1 cellular context compared by ENCODE assay signal in the genomic region with DNA sequence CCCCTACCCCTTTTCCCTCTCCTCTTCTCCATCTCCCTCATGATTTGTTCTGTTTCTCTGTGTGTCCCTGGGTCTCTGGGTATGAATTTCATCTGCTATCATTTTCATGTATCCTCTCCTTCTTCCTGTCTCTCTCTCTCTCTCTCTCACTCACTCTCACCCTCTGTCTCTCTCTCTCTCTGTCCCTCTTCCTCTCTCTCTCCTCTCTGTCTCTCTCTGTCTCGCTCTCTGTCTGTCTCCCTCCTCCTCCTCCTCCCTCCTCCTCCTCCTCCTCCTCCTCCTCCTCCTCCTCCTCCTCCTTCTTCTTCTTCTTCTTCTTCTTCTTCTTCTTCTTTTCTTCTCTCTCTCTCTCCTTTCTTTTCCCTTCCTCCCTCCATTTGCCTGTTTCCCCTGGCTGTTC.
TF ChIP-seq lines count a peak whose summit lies in the region.

No MANE protein-coding gene starts in this region.

TF ChIP-seq in H1, 55 proteins besides CTCF, POLR2A, EP300 and RAD21:
- no peak for TF ChIP-seq NANOG (IDR thresholded peaks at IDR 0.05; ENCODE audit: insufficient read depth, low read depth, low read length, poor library complexity, severe bottlenecking)
- no peak for TF ChIP-seq CHD1 (IDR thresholded peaks at IDR 0.05; ENCODE audit: low read depth, low read length)
- no peak for TF ChIP-seq SUZ12 (IDR thresholded peaks at IDR 0.05; ENCODE audit: low read length)
- TF ChIP-seq CHD2 (IDR thresholded peaks at IDR 0.05; ENCODE audit: low read length) = no peak
- TF ChIP-seq, protein P1, sequence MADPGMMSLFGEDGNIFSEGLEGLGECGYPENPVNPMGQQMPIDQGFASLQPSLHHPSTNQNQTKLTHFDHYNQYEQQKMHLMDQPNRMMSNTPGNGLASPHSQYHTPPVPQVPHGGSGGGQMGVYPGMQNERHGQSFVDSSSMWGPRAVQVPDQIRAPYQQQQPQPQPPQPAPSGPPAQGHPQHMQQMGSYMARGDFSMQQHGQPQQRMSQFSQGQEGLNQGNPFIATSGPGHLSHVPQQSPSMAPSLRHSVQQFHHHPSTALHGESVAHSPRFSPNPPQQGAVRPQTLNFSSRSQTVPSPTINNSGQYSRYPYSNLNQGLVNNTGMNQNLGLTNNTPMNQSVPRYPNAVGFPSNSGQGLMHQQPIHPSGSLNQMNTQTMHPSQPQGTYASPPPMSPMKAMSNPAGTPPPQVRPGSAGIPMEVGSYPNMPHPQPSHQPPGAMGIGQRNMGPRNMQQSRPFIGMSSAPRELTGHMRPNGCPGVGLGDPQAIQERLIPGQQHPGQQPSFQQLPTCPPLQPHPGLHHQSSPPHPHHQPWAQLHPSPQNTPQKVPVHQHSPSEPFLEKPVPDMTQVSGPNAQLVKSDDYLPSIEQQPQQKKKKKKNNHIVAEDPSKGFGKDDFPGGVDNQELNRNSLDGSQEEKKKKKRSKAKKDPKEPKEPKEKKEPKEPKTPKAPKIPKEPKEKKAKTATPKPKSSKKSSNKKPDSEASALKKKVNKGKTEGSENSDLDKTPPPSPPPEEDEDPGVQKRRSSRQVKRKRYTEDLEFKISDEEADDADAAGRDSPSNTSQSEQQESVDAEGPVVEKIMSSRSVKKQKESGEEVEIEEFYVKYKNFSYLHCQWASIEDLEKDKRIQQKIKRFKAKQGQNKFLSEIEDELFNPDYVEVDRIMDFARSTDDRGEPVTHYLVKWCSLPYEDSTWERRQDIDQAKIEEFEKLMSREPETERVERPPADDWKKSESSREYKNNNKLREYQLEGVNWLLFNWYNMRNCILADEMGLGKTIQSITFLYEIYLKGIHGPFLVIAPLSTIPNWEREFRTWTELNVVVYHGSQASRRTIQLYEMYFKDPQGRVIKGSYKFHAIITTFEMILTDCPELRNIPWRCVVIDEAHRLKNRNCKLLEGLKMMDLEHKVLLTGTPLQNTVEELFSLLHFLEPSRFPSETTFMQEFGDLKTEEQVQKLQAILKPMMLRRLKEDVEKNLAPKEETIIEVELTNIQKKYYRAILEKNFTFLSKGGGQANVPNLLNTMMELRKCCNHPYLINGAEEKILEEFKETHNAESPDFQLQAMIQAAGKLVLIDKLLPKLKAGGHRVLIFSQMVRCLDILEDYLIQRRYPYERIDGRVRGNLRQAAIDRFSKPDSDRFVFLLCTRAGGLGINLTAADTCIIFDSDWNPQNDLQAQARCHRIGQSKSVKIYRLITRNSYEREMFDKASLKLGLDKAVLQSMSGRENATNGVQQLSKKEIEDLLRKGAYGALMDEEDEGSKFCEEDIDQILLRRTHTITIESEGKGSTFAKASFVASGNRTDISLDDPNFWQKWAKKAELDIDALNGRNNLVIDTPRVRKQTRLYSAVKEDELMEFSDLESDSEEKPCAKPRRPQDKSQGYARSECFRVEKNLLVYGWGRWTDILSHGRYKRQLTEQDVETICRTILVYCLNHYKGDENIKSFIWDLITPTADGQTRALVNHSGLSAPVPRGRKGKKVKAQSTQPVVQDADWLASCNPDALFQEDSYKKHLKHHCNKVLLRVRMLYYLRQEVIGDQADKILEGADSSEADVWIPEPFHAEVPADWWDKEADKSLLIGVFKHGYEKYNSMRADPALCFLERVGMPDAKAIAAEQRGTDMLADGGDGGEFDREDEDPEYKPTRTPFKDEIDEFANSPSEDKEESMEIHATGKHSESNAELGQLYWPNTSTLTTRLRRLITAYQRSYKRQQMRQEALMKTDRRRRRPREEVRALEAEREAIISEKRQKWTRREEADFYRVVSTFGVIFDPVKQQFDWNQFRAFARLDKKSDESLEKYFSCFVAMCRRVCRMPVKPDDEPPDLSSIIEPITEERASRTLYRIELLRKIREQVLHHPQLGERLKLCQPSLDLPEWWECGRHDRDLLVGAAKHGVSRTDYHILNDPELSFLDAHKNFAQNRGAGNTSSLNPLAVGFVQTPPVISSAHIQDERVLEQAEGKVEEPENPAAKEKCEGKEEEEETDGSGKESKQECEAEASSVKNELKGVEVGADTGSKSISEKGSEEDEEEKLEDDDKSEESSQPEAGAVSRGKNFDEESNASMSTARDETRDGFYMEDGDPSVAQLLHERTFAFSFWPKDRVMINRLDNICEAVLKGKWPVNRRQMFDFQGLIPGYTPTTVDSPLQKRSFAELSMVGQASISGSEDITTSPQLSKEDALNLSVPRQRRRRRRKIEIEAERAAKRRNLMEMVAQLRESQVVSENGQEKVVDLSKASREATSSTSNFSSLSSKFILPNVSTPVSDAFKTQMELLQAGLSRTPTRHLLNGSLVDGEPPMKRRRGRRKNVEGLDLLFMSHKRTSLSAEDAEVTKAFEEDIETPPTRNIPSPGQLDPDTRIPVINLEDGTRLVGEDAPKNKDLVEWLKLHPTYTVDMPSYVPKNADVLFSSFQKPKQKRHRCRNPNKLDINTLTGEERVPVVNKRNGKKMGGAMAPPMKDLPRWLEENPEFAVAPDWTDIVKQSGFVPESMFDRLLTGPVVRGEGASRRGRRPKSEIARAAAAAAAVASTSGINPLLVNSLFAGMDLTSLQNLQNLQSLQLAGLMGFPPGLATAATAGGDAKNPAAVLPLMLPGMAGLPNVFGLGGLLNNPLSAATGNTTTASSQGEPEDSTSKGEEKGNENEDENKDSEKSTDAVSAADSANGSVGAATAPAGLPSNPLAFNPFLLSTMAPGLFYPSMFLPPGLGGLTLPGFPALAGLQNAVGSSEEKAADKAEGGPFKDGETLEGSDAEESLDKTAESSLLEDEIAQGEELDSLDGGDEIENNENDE (IDR thresholded peaks at IDR 0.05; ENCODE audit: insufficient replicate concordance, low read length) = no peak
- no peak for TF ChIP-seq KDM4A (IDR thresholded peaks at IDR 0.05; ENCODE audit: low read depth, low read length, severe bottlenecking)
- TF ChIP-seq, protein P2, sequence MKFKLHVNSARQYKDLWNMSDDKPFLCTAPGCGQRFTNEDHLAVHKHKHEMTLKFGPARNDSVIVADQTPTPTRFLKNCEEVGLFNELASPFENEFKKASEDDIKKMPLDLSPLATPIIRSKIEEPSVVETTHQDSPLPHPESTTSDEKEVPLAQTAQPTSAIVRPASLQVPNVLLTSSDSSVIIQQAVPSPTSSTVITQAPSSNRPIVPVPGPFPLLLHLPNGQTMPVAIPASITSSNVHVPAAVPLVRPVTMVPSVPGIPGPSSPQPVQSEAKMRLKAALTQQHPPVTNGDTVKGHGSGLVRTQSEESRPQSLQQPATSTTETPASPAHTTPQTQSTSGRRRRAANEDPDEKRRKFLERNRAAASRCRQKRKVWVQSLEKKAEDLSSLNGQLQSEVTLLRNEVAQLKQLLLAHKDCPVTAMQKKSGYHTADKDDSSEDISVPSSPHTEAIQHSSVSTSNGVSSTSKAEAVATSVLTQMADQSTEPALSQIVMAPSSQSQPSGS (IDR thresholded peaks at IDR 0.05; ENCODE audit: low read length) = no peak
- no peak for TF ChIP-seq GABPA (IDR thresholded peaks at IDR 0.05; ENCODE audit: borderline replicate concordance, insufficient read depth, low read length)
- TF ChIP-seq JUN (IDR thresholded peaks at IDR 0.05; ENCODE audit: low read depth, low read length) = no peak
- TF ChIP-seq, protein P3, sequence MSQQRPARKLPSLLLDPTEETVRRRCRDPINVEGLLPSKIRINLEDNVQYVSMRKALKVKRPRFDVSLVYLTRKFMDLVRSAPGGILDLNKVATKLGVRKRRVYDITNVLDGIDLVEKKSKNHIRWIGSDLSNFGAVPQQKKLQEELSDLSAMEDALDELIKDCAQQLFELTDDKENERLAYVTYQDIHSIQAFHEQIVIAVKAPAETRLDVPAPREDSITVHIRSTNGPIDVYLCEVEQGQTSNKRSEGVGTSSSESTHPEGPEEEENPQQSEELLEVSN (IDR thresholded peaks at IDR 0.05) = no peak
- no peak for TF ChIP-seq SP4 (IDR thresholded peaks at IDR 0.05; ENCODE audit: low read length)
- TF ChIP-seq POU5F1 (IDR thresholded peaks at IDR 0.05; ENCODE audit: low read depth, low read length) = no peak
- TF ChIP-seq, protein P4, sequence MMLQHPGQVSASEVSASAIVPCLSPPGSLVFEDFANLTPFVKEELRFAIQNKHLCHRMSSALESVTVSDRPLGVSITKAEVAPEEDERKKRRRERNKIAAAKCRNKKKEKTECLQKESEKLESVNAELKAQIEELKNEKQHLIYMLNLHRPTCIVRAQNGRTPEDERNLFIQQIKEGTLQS (IDR thresholded peaks at IDR 0.05; ENCODE audit: insufficient read depth, low read depth, low read length) = no peak
- no peak for TF ChIP-seq CEBPB (IDR thresholded peaks at IDR 0.05; ENCODE audit: low read depth, low read length)
